Comparison of ENCODE assay signal across 16 cellular contexts in genomic region chr2:69545477-69545932, GRCh38.
DNase-seq lines count a peak whose midpoint lies in the region; ATAC-seq, FAIRE-seq and TF ChIP-seq lines count a peak whose summit lies in the region.
"Had no signal": no experiment of that assay in that cellular context is flagged by ENCODE, and none has a peak within 500 bp of the region (broad histone marks: within the 10 kb centered on the region; RNA-seq: fewer than 3 reads in every experiment).

No MANE protein-coding gene starts in this region.

- TF ChIP-seq CTCF in foreskin fibroblast (IDR thresholded peaks at IDR 0.05; ENCODE audit: low read depth, low read length) (no peak), spleen (IDR thresholded peaks at IDR 0.05 in 8 of 11, conservative IDR thresholded peaks at IDR 0.05 in 3 of 11) (no peak)

- no peaks in the 10 kb centered on the region for H3K27me3 ChIP-seq in spleen (replicated peaks in 1 of 7)
- H3K27me3 ChIP-seq: gastroesophageal sphincter had no signal

- H3K4me3 ChIP-seq in foreskin fibroblast (ENCODE audit: low read depth in 1 of 2, low read length in 2 of 2) (no peak overlapping the region), spleen (no peak overlapping the region)
- H3K4me3 ChIP-seq: gastroesophageal sphincter had no signal

- no peak overlapping the region for H3K4me3 Mint-ChIP-seq in activated T-cell treated with anti-CD3 and anti-CD28 coated beads, Interleukin-2, amount 50 U/mL, for 72 hours
- peak overlapping the region in 5 of 10 donors; percentile 10 to 65 (median 18) for H3K4me3 Mint-ChIP-seq in naive thymus-derived CD8-positive, alpha-beta T cell
- H3K4me3 Mint-ChIP-seq: activated naive CD8-positive, alpha-beta T cell treated with anti-CD3 and anti-CD28 coated beads, Interleukin-2, amount 10 ng/mL, durations not matched to agents 7 days and 5 days had no signal

- H3K4me1 Mint-ChIP-seq in activated T-cell treated with anti-CD3 and anti-CD28 coated beads, Interleukin-2, amount 50 U/mL, for 72 hours (ENCODE audit: low read depth) = peaks cover 29% of the 10 kb centered on the region
- H3K4me1 Mint-ChIP-seq in naive thymus-derived CD8-positive, alpha-beta T cell = peaks cover 18 to 57% (median 40%) of the 10 kb centered on the region in 4 donors

- no peak for TF ChIP-seq POLR2A in spleen (IDR thresholded peaks at IDR 0.05)

- WGBS in spleen, 5 donors = 76 to 82% (median 79%) methylated on average over 2 of the region's 2 CpGs

- no peak for DNase-seq in activated T-cell treated with anti-CD3 and anti-CD28 coated beads, Interleukin-2, amount 50 U/mL, for 72 hours
- DNase-seq in activated T-cell treated with anti-CD3 and anti-CD28 coated beads, Interleukin-2, amount 50 U/mL, for 1 hour = no peak
- DNase-seq in GM19239 (ENCODE audit: insufficient read length, low spot score) = peak; percentile 10
- DNase-seq in naive thymus-derived CD8-positive, alpha-beta T cell = no peak
- DNase-seq in stimulated activated CD4-positive, alpha-beta T cell treated with anti-CD3 and anti-CD28 coated beads, Interleukin-12 subunit alpha, Interleukin-12 subunit beta, amount 100 ng/mL, for 4 hours = no peak
- DNase-seq in foreskin fibroblast = no peak
- no peak for DNase-seq in spleen
- DNase-seq: activated naive CD8-positive, alpha-beta T cell treated with anti-CD3 and anti-CD28 coated beads, Interleukin-2, amount 10 ng/mL, durations not matched to agents 7 days and 5 days; DMS79; NCI-H1092; NCI-H345; SK-N-SH had no signal

- no peaks in the 10 kb centered on the region for H3K27me3 Mint-ChIP-seq in activated T-cell treated with anti-CD3 and anti-CD28 coated beads, Interleukin-2, amount 50 U/mL, for 72 hours (ENCODE audit: low read depth)
- H3K27me3 Mint-ChIP-seq in naive thymus-derived CD8-positive, alpha-beta T cell = no peaks in the 10 kb centered on the region
- H3K27me3 Mint-ChIP-seq: activated naive CD8-positive, alpha-beta T cell treated with anti-CD3 and anti-CD28 coated beads, Interleukin-2, amount 10 ng/mL, durations not matched to agents 7 days and 5 days had no signal

- H3K36me3 Mint-ChIP-seq in activated T-cell treated with anti-CD3 and anti-CD28 coated beads, Interleukin-2, amount 50 U/mL, for 72 hours (ENCODE audit: insufficient read depth in 2 of 2) = peaks cover 10 to 38% of the 10 kb centered on the region in 2 donors
- peaks cover 16 to 80% (median 34%) of the 10 kb centered on the region in 3 donors for H3K36me3 Mint-ChIP-seq in naive thymus-derived CD8-positive, alpha-beta T cell

- H3K27ac Mint-ChIP-seq in activated T-cell treated with anti-CD3 and anti-CD28 coated beads, Interleukin-2, amount 50 U/mL, for 72 hours = peak overlapping the region; percentile 14
- peak overlapping the region in 8 of 10 donors; percentile 9 to 90 (median 54) for H3K27ac Mint-ChIP-seq in naive thymus-derived CD8-positive, alpha-beta T cell
- H3K27ac Mint-ChIP-seq: activated naive CD8-positive, alpha-beta T cell treated with anti-CD3 and anti-CD28 coated beads, Interleukin-2, amount 10 ng/mL, durations not matched to agents 7 days and 5 days had no signal

- H3K4me1 ChIP-seq in spleen = peaks cover 0 to 19% (median 0%) of the 10 kb centered on the region in 6 donors
- H3K4me1 ChIP-seq: gastroesophageal sphincter had no signal

- H3K27ac ChIP-seq in spleen = no peak overlapping the region
- H3K27ac ChIP-seq: gastroesophageal sphincter, VCaP had no signal

- H3K9me3 Mint-ChIP-seq in activated T-cell treated with anti-CD3 and anti-CD28 coated beads, Interleukin-2, amount 50 U/mL, for 72 hours = peaks cover 0 to 4% of the 10 kb centered on the region in 2 donors
- peaks cover 0 to 15% (median 0%) of the 10 kb centered on the region in 9 donors for H3K9me3 Mint-ChIP-seq in naive thymus-derived CD8-positive, alpha-beta T cell

- no peak for ATAC-seq in activated T-cell treated with anti-CD3 and anti-CD28 coated beads, Interleukin-2, amount 50 U/mL, for 72 hours (replicated peaks in 1 of 2)
- ATAC-seq in HG03280 (IDR thresholded peaks at IDR 0.05; ENCODE audit: unreplicated experiment) = peak; percentile 56
- ATAC-seq in naive thymus-derived CD8-positive, alpha-beta T cell = no peak
- ATAC-seq: gastroesophageal sphincter had no signal

- peaks cover 0 to 41% (median 20%) of the 10 kb centered on the region in 6 donors for H3K36me3 ChIP-seq in spleen

- POLR2A ChIA-PET in naive thymus-derived CD8-positive, alpha-beta T cell (lab: Charles Lee) = interaction anchor here (1.6 to 1.8 kb wide), 2 partner anchors 8 to 99 kb away, joined by 3 read pairs; no protein-coding TSS in a partner anchor

- FAIRE-seq in GM19239 (lab: Jason Lieb, UNC) = peak; percentile 93
- FAIRE-seq: islet of Langerhans had no signal

- peaks cover 0 to 14% (median 5%) of the 10 kb centered on the region in 8 donors for H3K9me3 ChIP-seq in spleen
- H3K9me3 ChIP-seq: gastroesophageal sphincter, SK-N-SH had no signal

- intact Hi-C loops in spleen (cut with DNase I; ENCODE audit: low total_unique reads) = no loop called here
